27 cellular contexts compared by ENCODE assay signal in genomic region chr14:90747909-90748308, GRCh38.
"Had no signal": no experiment of that assay in that cellular context is flagged by ENCODE, and none has a peak within 500 bp of the region (broad histone marks: within the 10 kb centered on the region; RNA-seq: fewer than 3 reads in every experiment).

No MANE protein-coding gene starts in this region.

- DNase-seq: activated CD4-positive, alpha-beta memory T cell treated with anti-CD3 and anti-CD28 coated beads for 36 hours; activated CD4-positive, alpha-beta T cell treated with anti-CD3 and anti-CD28 coated beads for 36 hours; activated CD4-positive, alpha-beta T cell treated with anti-CD3 and anti-CD28 coated beads, Interleukin-2, amount 10 ng/mL, durations not matched to agents 24 days and 14 days; activated CD4-positive, CD25-positive, alpha-beta regulatory T cell; activated CD4-positive, CD25-positive, alpha-beta regulatory T cell treated with anti-CD3 and anti-CD28 coated beads, Interleukin-2, amount 50 U/mL, for 72 hours; activated CD8-positive, alpha-beta memory T cell treated with anti-CD3 and anti-CD28 coated beads, Interleukin-2, amount 10 ng/mL, durations not matched to agents 7 days and 5 days; activated CD8-positive, alpha-beta memory T cell treated with anti-CD3 and anti-CD28 coated beads, Interleukin-2, amount 50 U/mL, for 4 hours; activated CD8-positive, alpha-beta T cell treated with anti-CD3 and anti-CD28 coated beads, Interleukin-2, amount 10 ng/mL, durations not matched to agents 7 days and 5 days; activated effector memory CD4-positive, alpha-beta T cell treated with anti-CD3 and anti-CD28 coated beads, Interleukin-2, amount 50 U/mL, for 16 hours; activated naive CD4-positive, alpha-beta T cell treated with anti-CD3 and anti-CD28 coated beads for 36 hours; activated naive CD8-positive, alpha-beta T cell treated with anti-CD3 and anti-CD28 coated beads for 36 hours; activated naive CD8-positive, alpha-beta T cell treated with anti-CD3 and anti-CD28 coated beads, Interleukin-2, amount 50 U/mL, for 24 hours; activated T-cell treated with anti-CD3 and anti-CD28 coated beads, Interleukin-2, amount 50 U/mL, for 1 hour; activated T-cell treated with anti-CD3 and anti-CD28 coated beads, Interleukin-2, amount 50 U/mL, for 48 hours; brain microvascular endothelial cell; cortex of kidney; dermis blood vessel endothelial cell; effector CD4-positive, alpha-beta T cell; foreskin keratinocyte; heart right ventricle; SW 1271; T-cell; T-helper 9 cell had no signal

- H3K27ac ChIP-seq: brain microvascular endothelial cell, foreskin keratinocyte, gastroesophageal sphincter, heart right ventricle had no signal

- H3K4me3 ChIP-seq: gastroesophageal sphincter, heart right ventricle had no signal

- FAIRE-seq: astrocyte, bronchial epithelial cell had no signal

- ATAC-seq: activated CD4-positive, alpha-beta T cell treated with anti-CD3 and anti-CD28 coated beads for 36 hours; activated CD8-positive, alpha-beta memory T cell treated with anti-CD3 and anti-CD28 coated beads, Interleukin-2, amount 10 ng/mL, durations not matched to agents 7 days and 5 days; activated CD8-positive, alpha-beta T cell treated with anti-CD3 and anti-CD28 coated beads, Interleukin-2, amount 10 ng/mL, durations not matched to agents 7 days and 5 days; activated naive CD8-positive, alpha-beta T cell treated with anti-CD3 and anti-CD28 coated beads, Interleukin-2, amount 50 U/mL, for 24 hours; esophagus mucosa; foreskin keratinocyte; gastroesophageal sphincter; heart right ventricle; T-cell had no signal

- H3K27me3 ChIP-seq: brain microvascular endothelial cell, foreskin keratinocyte, gastroesophageal sphincter, heart right ventricle had no signal

- H3K36me3 ChIP-seq: brain microvascular endothelial cell, gastroesophageal sphincter had no signal

- H3K4me1 ChIP-seq: foreskin keratinocyte had no signal
